In genomic region chr17:79911430-79912399, GRCh38 we compare ENCODE assay signal across 24 cellular contexts.
DNase-seq lines count a peak whose midpoint lies in the region; ATAC-seq, FAIRE-seq and TF ChIP-seq lines count a peak whose summit lies in the region.
"Had no signal": no experiment of that assay in that cellular context is flagged by ENCODE, and none has a peak within 500 bp of the region (broad histone marks: within the 10 kb centered on the region; RNA-seq: fewer than 3 reads in every experiment).

No MANE protein-coding gene starts in this region.

- H3K18ac ChIP-seq in H1 (ENCODE audit: extremely low read depth, low read length) (no peak overlapping the region), mesendoderm (ENCODE audit: low read length) (no peak overlapping the region)

- H2BK12ac ChIP-seq in H1 (ENCODE audit: low read depth, low read length), result no peak overlapping the region

- H3K4ac ChIP-seq in H1 (replicated peaks; ENCODE audit: insufficient read length, low read depth, low read length), result no peak overlapping the region
- no peak overlapping the region for H3K4ac ChIP-seq in mesendoderm (ENCODE audit: low read depth, low read length)

- H3K4me1 Mint-ChIP-seq in GM23338 (peaks cover 16% of the 10 kb centered on the region), neural progenitor cell (peaks cover 23% of the 10 kb centered on the region), type B pancreatic cell (ENCODE audit: unreplicated experiment) (peaks cover 17% of the 10 kb centered on the region)

- H3K4me3 Mint-ChIP-seq in GM23338 (no peak overlapping the region), neural progenitor cell (no peak overlapping the region), type B pancreatic cell (no peak overlapping the region)
- H3K4me3 Mint-ChIP-seq: CD4-positive, alpha-beta T cell had no signal

- WGBS in H1 (ENCODE audit: extremely low coverage in 1 of 2, insufficient coverage in 1 of 2, insufficient read length in 1 of 2, insufficient replicate concordance in 2 of 2, low coverage in 1 of 2, low lambda C conversion rate in 2 of 2, missing lambda C conversion rate in 1 of 2), 2 experiments, result 90% methylated on average over 20 of the region's 20 CpGs; no CpG with 5 or more reads in 1 of the 2 experiments
- WGBS in mesendoderm (ENCODE audit: extremely low coverage, insufficient coverage, low lambda C conversion rate), result no CpG with 5 or more reads among the region's 20 CpGs

- no peaks in the 10 kb centered on the region for H3K23me2 ChIP-seq in H1 (ENCODE audit: low read depth, low read length)

- no peak for ATAC-seq in GM23338
- ATAC-seq: A549, Panc1 had no signal

- H4K20me1 ChIP-seq in GM23338 (replicated peaks; ENCODE audit: insufficient read depth) (no peaks in the 10 kb centered on the region), H1 (replicated peaks in 1 of 2; ENCODE audit: control insufficient read depth in 1 of 2, insufficient read depth in 2 of 2, low read length in 2 of 2) (no peaks in the 10 kb centered on the region), neural progenitor cell (ENCODE audit: low read depth) (no peaks in the 10 kb centered on the region)

- H3K9ac ChIP-seq in H1 (replicated peaks in 1 of 4; ENCODE audit: extremely low read depth in 1 of 4, low read depth in 3 of 4, low read length in 3 of 4) (no peak overlapping the region), neural progenitor cell (no peak overlapping the region), mesendoderm (ENCODE audit: low read length) (no peak overlapping the region)
- H3K9ac ChIP-seq: BLaER1 treated with 17β-estradiol and CSF1 and Interleukin-3, amounts not matched to agents 10 nM and 100 nM had no signal

- DNase-seq in GM23338 (ENCODE audit: low spot score), result peak; percentile 0
- DNase-seq in H1 (ENCODE audit: low read depth in 1 of 2, low spot score in 2 of 2), result no peak
- no peak for DNase-seq in neural progenitor cell (ENCODE audit: low spot score)
- no peak for DNase-seq in type B pancreatic cell (ENCODE audit: extremely low spot score, unreplicated experiment)
- DNase-seq in NCI-H1048 (lab: John Stamatoyannopoulos, UW), result no peak
- DNase-seq in mesendoderm, result no peak
- no peak for DNase-seq in NCI-H2171 (lab: John Stamatoyannopoulos, UW)
- DNase-seq: AML-193; CD4-positive, alpha-beta T cell; DMS53; NCI-H1092; NCI-H1417 treated with DMSO at 0.1 percent for 48 hours; NCI-H1694 treated with DMSO at 0.1 percent for 48 hours; NCI-H2081; NCI-H226; NCI-H510A; NCI-H69; SHP77 had no signal

- POLR2A ChIA-PET in H1 (lab: Charles Lee; ENCODE audit: partially characterized antibody), result interaction anchor here (1.0 kb wide), 1 partner anchor 25 kb away, joined by 3 read pairs; no protein-coding TSS in a partner anchor

- H4K5ac ChIP-seq in H1 (ENCODE audit: insufficient read length, low read depth, low read length) (no peak overlapping the region), mesendoderm (ENCODE audit: low read length) (no peak overlapping the region)

- H3K14ac ChIP-seq in H1 (ENCODE audit: insufficient read length), result no peak overlapping the region

- no peaks in the 10 kb centered on the region for H3K9me3 ChIP-seq in H1 (ENCODE audit: insufficient read depth in 2 of 2, low read depth in 1 of 2, low read length in 1 of 2)
- H3K9me3 ChIP-seq in neural progenitor cell (ENCODE audit: low read depth), result no peaks in the 10 kb centered on the region
- H3K9me3 ChIP-seq: A549; BLaER1 treated with 17β-estradiol and CSF1 and Interleukin-3, amounts not matched to agents 10 nM and 100 nM; HAP-1 had no signal

- H3K9me2 ChIP-seq in GM23338 (ENCODE audit: insufficient read depth), result no peaks in the 10 kb centered on the region

- TF ChIP-seq POLR2A in H1 (IDR thresholded peaks at IDR 0.05; ENCODE audit: control extremely low read depth in 1 of 2, low read depth in 2 of 2, low read length in 2 of 2), result no peak

- no peak overlapping the region for H3K27ac ChIP-seq in GM23338 (ENCODE audit: low read depth)
- H3K27ac ChIP-seq in H1 (ENCODE audit: low read depth, low read length), result no peak overlapping the region
- no peak overlapping the region for H3K27ac ChIP-seq in neural progenitor cell
- H3K27ac ChIP-seq in mesendoderm (ENCODE audit: low read depth, low read length), result no peak overlapping the region
- H3K27ac ChIP-seq: BLaER1 treated with 17β-estradiol and CSF1 and Interleukin-3, amounts not matched to agents 10 nM and 100 nM; RWPE1 had no signal

- H3K36me3 Mint-ChIP-seq in GM23338 (ENCODE audit: low read depth) (no peaks in the 10 kb centered on the region), neural progenitor cell (no peaks in the 10 kb centered on the region), type B pancreatic cell (no peaks in the 10 kb centered on the region)

- H3K27me3 Mint-ChIP-seq in GM23338 (ENCODE audit: insufficient read depth, low read depth, poor library complexity) (peaks cover 8% of the 10 kb centered on the region), neural progenitor cell (ENCODE audit: insufficient read depth, low read depth) (peaks cover 14% of the 10 kb centered on the region), type B pancreatic cell (peaks cover 3% of the 10 kb centered on the region)

- H3K79me2 ChIP-seq in GM23338 (replicated peaks; ENCODE audit: insufficient read depth) (no peaks in the 10 kb centered on the region), H1 (ENCODE audit: control insufficient read depth in 1 of 2, insufficient read depth in 2 of 2, low read length in 2 of 2) (no peaks in the 10 kb centered on the region), neural progenitor cell (ENCODE audit: low read depth) (no peaks in the 10 kb centered on the region), mesendoderm (ENCODE audit: control insufficient read depth, insufficient read depth, low read length) (no peaks in the 10 kb centered on the region)

- H4K91ac ChIP-seq in H1 (replicated peaks; ENCODE audit: insufficient read length, low read length), result no peak overlapping the region

- H3K36me3 ChIP-seq in GM23338 (ENCODE audit: insufficient read depth), result no peaks in the 10 kb centered on the region
- no peaks in the 10 kb centered on the region for H3K36me3 ChIP-seq in H1 (ENCODE audit: control insufficient read depth in 2 of 4, insufficient read depth in 4 of 4, low read length in 3 of 4)
- H3K36me3 ChIP-seq in neural progenitor cell, result no peaks in the 10 kb centered on the region
- H3K36me3 ChIP-seq in mesendoderm (ENCODE audit: control insufficient read depth, insufficient read depth, low read length), result no peaks in the 10 kb centered on the region
- H3K36me3 ChIP-seq: BLaER1 treated with 17β-estradiol and CSF1 and Interleukin-3, amounts not matched to agents 10 nM and 100 nM; HAP-1 had no signal

- H4K8ac ChIP-seq in H1 (ENCODE audit: extremely low read depth, insufficient read depth, low read length) (peak overlapping the region; percentile 63; the same call in 1 of the 2 replicates), mesendoderm (ENCODE audit: low read depth, low read length) (no peak overlapping the region)

- peaks cover 7% of the 10 kb centered on the region for H3K4me1 ChIP-seq in GM23338 (ENCODE audit: insufficient read depth)
- H3K4me1 ChIP-seq in H1 (replicated peaks in 1 of 4; ENCODE audit: control insufficient read depth in 3 of 4, insufficient read depth in 4 of 4, low read length in 3 of 4), result peaks cover 0 to 7% (median 5%) of the 10 kb centered on the region in 4 experiments; a peak in 6 of 7 replicates
- H3K4me1 ChIP-seq in neural progenitor cell, result peaks cover 3% of the 10 kb centered on the region
- no peaks in the 10 kb centered on the region for H3K4me1 ChIP-seq in mesendoderm (ENCODE audit: control insufficient read depth, low read depth, low read length)
- H3K4me1 ChIP-seq: HAP-1 had no signal

- TF ChIP-seq CTCF in GM23338 (conservative IDR thresholded peaks at IDR 0.05; ENCODE audit: low read depth in 2 of 2), result no peak
- TF ChIP-seq CTCF in H1 (IDR thresholded peaks at IDR 0.05; ENCODE audit: control extremely low read depth in 1 of 3, insufficient read depth in 1 of 3, low read depth in 1 of 3, low read length in 3 of 3), result no peak
- TF ChIP-seq CTCF in neural progenitor cell (IDR thresholded peaks at IDR 0.05), result no peak
- no peak for TF ChIP-seq CTCF in type B pancreatic cell (conservative IDR thresholded peaks at IDR 0.05)

- H2AFZ ChIP-seq in GM23338 (no peak overlapping the region), H1 (ENCODE audit: low read length) (no peak overlapping the region), neural progenitor cell (replicated peaks) (no peak overlapping the region)

- H3K27ac Mint-ChIP-seq in GM23338, result no peak overlapping the region
- H3K27ac Mint-ChIP-seq in neural progenitor cell, result peak overlapping the region; percentile 64
- peak overlapping the region; percentile 83 for H3K27ac Mint-ChIP-seq in type B pancreatic cell
- H3K27ac Mint-ChIP-seq: CD4-positive, alpha-beta T cell had no signal

- no peak for FAIRE-seq in H1 (lab: Jason Lieb, UNC)
- FAIRE-seq: A549, GM18507 had no signal

- H3K4me3 ChIP-seq in GM23338, result no peak overlapping the region
- H3K4me3 ChIP-seq in H1 (ENCODE audit: extremely low read depth in 1 of 4, insufficient read depth in 2 of 4, low read depth in 3 of 4, low read length in 4 of 4), result no peak overlapping the region
- no peak overlapping the region for H3K4me3 ChIP-seq in neural progenitor cell
- H3K4me3 ChIP-seq in mesendoderm (ENCODE audit: low read length), result no peak overlapping the region
- H3K4me3 ChIP-seq: A549; BLaER1 treated with 17β-estradiol and CSF1 and Interleukin-3, amounts not matched to agents 10 nM and 100 nM; HAP-1 had no signal

- H2AK5ac ChIP-seq in H1 (ENCODE audit: low read depth, low read length), result no peak overlapping the region
- no peak overlapping the region for H2AK5ac ChIP-seq in mesendoderm (ENCODE audit: low read length)

- no peak for TF ChIP-seq RAD21 in H1 (IDR thresholded peaks at IDR 0.05 in 1 of 2, conservative IDR thresholded peaks at IDR 0.05 in 1 of 2; ENCODE audit: low read depth in 2 of 2, low read length in 2 of 2)

- TF ChIP-seq EP300 in H1 (IDR thresholded peaks at IDR 0.05; ENCODE audit: borderline replicate concordance in 1 of 2, low read depth in 2 of 2, low read length in 2 of 2), result no peak

- CTCF ChIA-PET in H1 (lab: Charles Lee; ENCODE audit: partially characterized antibody), result interaction anchor here (0.6 to 1.3 kb wide), 5 partner anchors 12 to 122 kb away, joined by 3 read pairs; partner anchors contain the start of gene CBX4

- no peak overlapping the region for H2BK15ac ChIP-seq in H1 (ENCODE audit: low read length)
- H2BK15ac ChIP-seq in mesendoderm (replicated peaks; ENCODE audit: low read depth), result no peak overlapping the region

- no peaks in the 10 kb centered on the region for H3K9me3 Mint-ChIP-seq in GM23338
- H3K9me3 Mint-ChIP-seq in neural progenitor cell, result no peaks in the 10 kb centered on the region
- no peaks in the 10 kb centered on the region for H3K9me3 Mint-ChIP-seq in type B pancreatic cell
- H3K9me3 Mint-ChIP-seq: CD4-positive, alpha-beta T cell had no signal

- H2BK120ac ChIP-seq in H1 (replicated peaks; ENCODE audit: low read depth, low read length) (no peak overlapping the region), mesendoderm (ENCODE audit: low read depth, low read length) (no peak overlapping the region)

- H3K56ac ChIP-seq in H1 (replicated peaks; ENCODE audit: insufficient read length, low read depth, low read length) (no peak overlapping the region), mesendoderm (ENCODE audit: low read length) (no peak overlapping the region)

- H3K27me3 ChIP-seq in GM23338 (ENCODE audit: insufficient read depth) (no peaks in the 10 kb centered on the region), H1 (replicated peaks in 1 of 4; ENCODE audit: control insufficient read depth in 3 of 4, extremely low read depth in 1 of 4, insufficient read depth in 3 of 4, low read length in 3 of 4) (no peaks in the 10 kb centered on the region; a peak in 2 of 7 replicates), neural progenitor cell (no peaks in the 10 kb centered on the region), mesendoderm (ENCODE audit: insufficient read depth, low read length, poor library complexity) (no peaks in the 10 kb centered on the region)

- H3F3A ChIP-seq in GM23338 (replicated peaks; ENCODE audit: low read depth), result no peaks in the 10 kb centered on the region
- H3F3A ChIP-seq in neural progenitor cell (ENCODE audit: low read depth), result peaks cover 4% of the 10 kb centered on the region

- H2BK20ac ChIP-seq in H1 (ENCODE audit: low read length), result no peak overlapping the region

- H2BK5ac ChIP-seq in H1 (ENCODE audit: low read depth, low read length) (no peak overlapping the region), mesendoderm (ENCODE audit: low read length) (no peak overlapping the region)

- H3K4me2 ChIP-seq in GM23338 (no peak overlapping the region), H1 (ENCODE audit: insufficient read depth in 1 of 2, low read depth in 2 of 2, low read length in 2 of 2) (no peak overlapping the region), neural progenitor cell (no peak overlapping the region), mesendoderm (ENCODE audit: low read length) (no peak overlapping the region)
- H3K4me2 ChIP-seq: A549; BLaER1 treated with 17β-estradiol and CSF1 and Interleukin-3, amounts not matched to agents 10 nM and 100 nM had no signal

- H3K79me1 ChIP-seq in H1 (ENCODE audit: low read depth, low read length) (no peaks in the 10 kb centered on the region), mesendoderm (ENCODE audit: low read length) (no peaks in the 10 kb centered on the region)

- H3K23ac ChIP-seq in H1 (ENCODE audit: insufficient read length) (no peak overlapping the region), mesendoderm (ENCODE audit: low read length) (no peak overlapping the region)
